Comparison of ENCODE assay signal across 22 cellular contexts in the genomic region with DNA sequence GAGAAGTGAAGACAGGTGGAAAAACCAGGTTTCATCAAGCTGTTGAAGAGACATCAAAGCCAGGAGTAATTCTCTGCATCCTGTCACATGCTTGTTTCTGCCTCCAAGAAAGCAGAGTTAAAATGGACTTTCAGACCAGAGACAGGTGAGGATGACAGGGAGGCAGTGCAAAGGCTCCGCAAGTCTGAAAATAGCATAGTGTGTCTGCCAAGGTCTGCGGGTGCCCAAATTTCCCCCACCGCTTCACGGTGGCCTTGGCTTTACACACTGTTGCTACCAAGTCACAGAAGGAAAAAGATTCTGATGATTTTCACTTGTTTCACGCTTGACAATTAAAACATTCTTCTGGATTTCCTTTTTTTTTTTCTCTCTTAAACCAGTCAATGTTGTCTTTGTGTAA. TPM values are rescaled to one million over a fixed set of nuclear protein-coding genes. Genes with fewer than 3 reads are reported as not detected.
DNase-seq lines count a peak whose midpoint lies in the region; ATAC-seq and TF ChIP-seq lines count a peak whose summit lies in the region.
"Had no signal": no experiment of that assay in that cellular context is flagged by ENCODE, and none has a peak within 500 bp of the region (broad histone marks: within the 10 kb centered on the region; RNA-seq: fewer than 3 reads in every experiment).

No MANE protein-coding gene starts in this region.

- H3K27ac ChIP-seq in caudate nucleus (ENCODE audit: low read depth, low read length) (peak overlapping the region; percentile 85), heart right ventricle (peak overlapping the region in 8 of 10 donors; percentile 59 to 80 (median 74)), psoas muscle (peak overlapping the region; percentile 89), uterus (peak overlapping the region; percentile 42 to 51), hepatocyte (no peak overlapping the region)
- H3K27ac ChIP-seq: C4-2B, parathyroid adenoma, SK-N-MC had no signal

- H3K36me3 ChIP-seq in heart right ventricle (peaks cover 0 to 74% (median 17%) of the 10 kb centered on the region in 9 donors), psoas muscle (ENCODE audit: insufficient read depth in 1 of 2, low read depth in 1 of 2) (peaks cover 11 to 47% of the 10 kb centered on the region in 2 donors), uterus (no peaks in the 10 kb centered on the region), hepatocyte (replicated peaks; ENCODE audit: insufficient read depth, low read depth) (no peaks in the 10 kb centered on the region)

- no peaks in the 10 kb centered on the region for H4K20me1 ChIP-seq in hepatocyte (ENCODE audit: insufficient read depth, poor library complexity, severe bottlenecking)

- H3K4me3 ChIP-seq in heart right ventricle = no peak overlapping the region
- no peak overlapping the region for H3K4me3 ChIP-seq in psoas muscle
- no peak overlapping the region for H3K4me3 ChIP-seq in uterus
- H3K4me3 ChIP-seq in hepatocyte = no peak overlapping the region
- H3K4me3 ChIP-seq: SK-N-MC, skin epidermis, vagina had no signal

- H3K27me3 ChIP-seq in heart right ventricle (no peaks in the 10 kb centered on the region), psoas muscle (ENCODE audit: insufficient read depth in 3 of 3, low read length in 2 of 3) (no peaks in the 10 kb centered on the region), uterus (no peaks in the 10 kb centered on the region), hepatocyte (no peaks in the 10 kb centered on the region)
- H3K27me3 ChIP-seq: vagina had no signal

- TF ChIP-seq POLR2A in uterus (IDR thresholded peaks at IDR 0.05) = no peak

- peaks cover 0 to 68% (median 29%) of the 10 kb centered on the region in 9 donors for H3K4me1 ChIP-seq in heart right ventricle
- peaks cover 38% of the 10 kb centered on the region for H3K4me1 ChIP-seq in psoas muscle
- peaks cover 0 to 9% of the 10 kb centered on the region in 2 donors for H3K4me1 ChIP-seq in uterus
- H3K4me1 ChIP-seq in hepatocyte (ENCODE audit: insufficient read depth) = no peaks in the 10 kb centered on the region
- H3K4me1 ChIP-seq: parathyroid adenoma had no signal

- WGBS in heart right ventricle, 2 donors = 52 to 63% methylated on average over 5 of the region's 5 CpGs
- 26 to 46% (median 44%) methylated on average over 5 of the region's 5 CpGs for WGBS in psoas muscle, 3 donors
- WGBS in hepatocyte (ENCODE audit: low lambda C conversion rate, missing lambda C conversion rate) = 95% methylated on average over 5 of the region's 5 CpGs

- H3K9me3 ChIP-seq in heart right ventricle (no peaks in the 10 kb centered on the region), psoas muscle (no peaks in the 10 kb centered on the region), uterus (no peaks in the 10 kb centered on the region), hepatocyte (ENCODE audit: low read depth) (no peaks in the 10 kb centered on the region)
- H3K9me3 ChIP-seq: vagina had no signal

- TF ChIP-seq CTCF in heart right ventricle (IDR thresholded peaks at IDR 0.05) = no peak
- no peak for TF ChIP-seq CTCF in psoas muscle (IDR thresholded peaks at IDR 0.05)
- no peak for TF ChIP-seq CTCF in uterus (IDR thresholded peaks at IDR 0.05)
- TF ChIP-seq CTCF in hepatocyte (IDR thresholded peaks at IDR 0.05; ENCODE audit: poor library complexity) = no peak

- DNase-seq in caudate nucleus (lab: John Stamatoyannopoulos, UW) (peak in 1 of 61 donors; percentile 51), heart right ventricle (peak in 1 of 2 donors; percentile 15), psoas muscle (no peak), uterus (no peak), hepatocyte (ENCODE audit: low spot score) (no peak)
- DNase-seq: activated CD4-positive, alpha-beta T cell treated with anti-CD3 and anti-CD28 coated beads for 4 hours; activated CD8-positive, alpha-beta memory T cell treated with anti-CD3 and anti-CD28 coated beads for 24 hours; activated T-cell treated with anti-CD3 and anti-CD28 coated beads, Interleukin-2, amount 50 U/mL, for 1 hour; head of caudate nucleus; NCI-H1048; NCI-H187; NCI-H69; stimulated activated CD4-positive, alpha-beta T cell treated with anti-CD3 and anti-CD28 coated beads, Interleukin-1b, Interleukin-23, amount 100 ng/mL, for 48 hours had no signal

- H2AFZ ChIP-seq in hepatocyte = no peak overlapping the region
- H2AFZ ChIP-seq: parathyroid adenoma had no signal

- ATAC-seq in heart right ventricle (peak; percentile 54 to 89 (median 69)), psoas muscle (peak; percentile 76 to 89 (median 84)), GM18858 (IDR thresholded peaks at IDR 0.05; ENCODE audit: unreplicated experiment) (no peak), HG02571 (IDR thresholded peaks at IDR 0.05; ENCODE audit: unreplicated experiment) (no peak)
- ATAC-seq: HCT116, left lobe of liver had no signal

- no peaks in the 10 kb centered on the region for H3K79me2 ChIP-seq in hepatocyte
- H3K79me2 ChIP-seq: parathyroid adenoma had no signal

- intact Hi-C loops in heart right ventricle (cut with DNase I) = no loop called here
- intact Hi-C loops in psoas muscle (cut with DNase I) = no loop called here
- intact Hi-C loops in uterus (cut with DNase I; ENCODE audit: low total_unique reads) = no loop called here

- H3K9me2 ChIP-seq in hepatocyte (replicated peaks; ENCODE audit: insufficient read depth) = no peaks in the 10 kb centered on the region

- no peak overlapping the region for H3K4me2 ChIP-seq in hepatocyte

RNA-seq across cellular contexts. Expression of gene SNX19, which starts 44.2 kb away (rescaled TPM):
- total RNA-seq in heart right ventricle = 10 to 100 TPM; 37.1 to 60.9 (median 54.5) TPM
- polyA plus RNA-seq in heart right ventricle = 10 to 100 TPM; 10.4 to 16.2 TPM
- 10 to 100 TPM; 32.6 to 48.3 (median 37.3) TPM for total RNA-seq in psoas muscle
- 10 to 100 TPM; 21.4 to 66.2 (median 24.7) TPM for polyA plus RNA-seq in psoas muscle
- total RNA-seq in uterus = 100 to 1,000 TPM in 1 of 4 donors, 10 to 100 TPM in 3; 24.4 to 226 (median 82.3) TPM
- total RNA-seq in hepatocyte = 63.9 and 64.3 TPM in 2 replicates
- 32.1 and 40.6 TPM in 2 replicates for polyA plus RNA-seq in hepatocyte

Comparison
In these comparisons a context has a peak if more than half of its experiments do, and no peak if none do; other contexts are left out.
1. ATAC-seq: peak in heart right ventricle (8 of 8) and psoas muscle (4 of 4); none in GM18858 (single experiment) and HG02571 (single experiment).